Comparison of ENCODE assay signal across 22 cellular contexts in the genomic region with DNA sequence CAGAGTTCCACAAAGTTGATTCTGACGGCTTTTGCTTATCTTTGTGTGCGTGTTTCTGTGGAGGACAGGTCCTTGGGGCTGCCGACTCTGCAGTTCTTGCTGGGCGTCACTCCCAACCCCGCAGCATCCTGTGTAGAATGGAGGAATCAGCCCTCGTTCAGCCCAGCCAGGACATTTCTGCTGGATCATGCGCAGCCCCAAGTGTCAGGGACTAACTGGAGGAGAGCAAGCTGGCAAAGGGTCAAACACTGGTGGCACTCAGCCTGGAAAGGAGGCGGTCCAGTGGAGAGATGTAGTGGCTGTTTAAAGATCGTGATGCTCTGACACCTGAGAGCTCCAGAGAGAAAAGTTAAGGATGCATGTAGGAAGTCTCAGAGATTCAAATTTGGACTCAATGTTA.
DNase-seq lines count a peak whose midpoint lies in the region; ATAC-seq and TF ChIP-seq lines count a peak whose summit lies in the region.
"Had no signal": no experiment of that assay in that cellular context is flagged by ENCODE, and none has a peak within 500 bp of the region (broad histone marks: within the 10 kb centered on the region; RNA-seq: fewer than 3 reads in every experiment).

No MANE protein-coding gene starts in this region.

- no peaks in the 10 kb centered on the region for H3K36me3 ChIP-seq in upper lobe of right lung

- no peak overlapping the region for H3K4me3 ChIP-seq in upper lobe of right lung
- H3K4me3 ChIP-seq: A549, coronary artery, GM23248 had no signal

- ATAC-seq in Right ventricle myocardium inferior = peak; percentile 83
- ATAC-seq in left cardiac atrium = peak; percentile 87 to 95
- ATAC-seq in upper lobe of right lung = peak; percentile 55
- no peak for ATAC-seq in GM18517 (IDR thresholded peaks at IDR 0.05; ENCODE audit: unreplicated experiment)
- ATAC-seq: A549; activated CD4-positive, CD25-positive, alpha-beta regulatory T cell treated with anti-CD3 and anti-CD28 coated beads, Interleukin-2, amount 50 U/mL, for 24 hours; natural killer cell had no signal

- TF ChIP-seq CTCF in nephron progenitor cell (IDR thresholded peaks at IDR 0.05) = no peak
- no peak for TF ChIP-seq CTCF in upper lobe of right lung (IDR thresholded peaks at IDR 0.05)

- no peak for DNase-seq in Right ventricle myocardium inferior (ENCODE audit: missing footprints)
- no peak for DNase-seq in cardiac septum (ENCODE audit: low spot score)
- peak; percentile 61 for DNase-seq in left cardiac atrium
- no peak for DNase-seq in nephron progenitor cell
- DNase-seq in upper lobe of right lung = no peak
- DNase-seq in activated T-helper 2 cell treated with anti-CD3 and anti-CD28 coated beads, Interferon-gamma antibody, Interleukin-2, Interleukin-4, amounts not matched to agents 10 μg/mL and 5 μg/mL and 100 μg/mL, durations not matched to agents 14 hours and 24 hours and 36 hours (ENCODE audit: low spot score) = no peak
- DNase-seq in kidney tubule cell (ENCODE audit: low spot score) = no peak
- DNase-seq: activated CD4-positive, alpha-beta memory T cell treated with anti-CD3 and anti-CD28 coated beads, Interleukin-2, amount 10 ng/mL, durations not matched to agents 7 days and 5 days; activated naive CD4-positive, alpha-beta T cell; CD8-positive, alpha-beta memory T cell; GM23248; HFFc6; KG1; midbrain; natural killer cell; NCI-H1436 treated with DMSO at 0.1 percent for 48 hours; NCI-H510A had no signal

- H3K27me3 Mint-ChIP-seq in nephron progenitor cell (ENCODE audit: low read depth, poor library complexity) = no peaks in the 10 kb centered on the region
- no peaks in the 10 kb centered on the region for H3K27me3 Mint-ChIP-seq in activated T-helper 2 cell treated with anti-CD3 and anti-CD28 coated beads, Interferon-gamma antibody, Interleukin-2, Interleukin-4, amounts not matched to agents 10 μg/mL and 5 μg/mL and 100 μg/mL, durations not matched to agents 14 hours and 24 hours and 36 hours (ENCODE audit: low read depth)
- H3K27me3 Mint-ChIP-seq: activated CD4-positive, alpha-beta memory T cell treated with anti-CD3 and anti-CD28 coated beads, Interleukin-2, amount 10 ng/mL, durations not matched to agents 7 days and 5 days had no signal

- H3K27ac ChIP-seq in upper lobe of right lung = no peak overlapping the region
- H3K27ac ChIP-seq: A549, coronary artery, GM23248 had no signal

- no peaks in the 10 kb centered on the region for H3K9me3 ChIP-seq in upper lobe of right lung
- H3K9me3 ChIP-seq: A549 had no signal

- H3K27me3 ChIP-seq in upper lobe of right lung = no peaks in the 10 kb centered on the region

- H3K4me1 Mint-ChIP-seq in nephron progenitor cell = peaks cover 82% of the 10 kb centered on the region
- no peaks in the 10 kb centered on the region for H3K4me1 Mint-ChIP-seq in activated T-helper 2 cell treated with anti-CD3 and anti-CD28 coated beads, Interferon-gamma antibody, Interleukin-2, Interleukin-4, amounts not matched to agents 10 μg/mL and 5 μg/mL and 100 μg/mL, durations not matched to agents 14 hours and 24 hours and 36 hours (ENCODE audit: low read depth)
- H3K4me1 Mint-ChIP-seq: activated CD4-positive, alpha-beta memory T cell treated with anti-CD3 and anti-CD28 coated beads, Interleukin-2, amount 10 ng/mL, durations not matched to agents 7 days and 5 days; B cell; natural killer cell had no signal

- H3K4me3 Mint-ChIP-seq in nephron progenitor cell = no peak overlapping the region
- no peak overlapping the region for H3K4me3 Mint-ChIP-seq in activated T-helper 2 cell treated with anti-CD3 and anti-CD28 coated beads, Interferon-gamma antibody, Interleukin-2, Interleukin-4, amounts not matched to agents 10 μg/mL and 5 μg/mL and 100 μg/mL, durations not matched to agents 14 hours and 24 hours and 36 hours (ENCODE audit: low read depth)
- H3K4me3 Mint-ChIP-seq: activated CD4-positive, alpha-beta memory T cell treated with anti-CD3 and anti-CD28 coated beads, Interleukin-2, amount 10 ng/mL, durations not matched to agents 7 days and 5 days; B cell; CD8-positive, alpha-beta memory T cell; HFFc6; natural killer cell had no signal

- H3K4me1 ChIP-seq in upper lobe of right lung = no peaks in the 10 kb centered on the region
- H3K4me1 ChIP-seq: A549 had no signal

- peak overlapping the region; percentile 68 for H3K27ac Mint-ChIP-seq in nephron progenitor cell
- H3K27ac Mint-ChIP-seq in activated T-helper 2 cell treated with anti-CD3 and anti-CD28 coated beads, Interferon-gamma antibody, Interleukin-2, Interleukin-4, amounts not matched to agents 10 μg/mL and 5 μg/mL and 100 μg/mL, durations not matched to agents 14 hours and 24 hours and 36 hours = no peak overlapping the region
- H3K27ac Mint-ChIP-seq: activated CD4-positive, alpha-beta memory T cell treated with anti-CD3 and anti-CD28 coated beads, Interleukin-2, amount 10 ng/mL, durations not matched to agents 7 days and 5 days; B cell; HFFc6; natural killer cell had no signal

- no peaks in the 10 kb centered on the region for H3K36me3 Mint-ChIP-seq in nephron progenitor cell (ENCODE audit: low read depth)
- H3K36me3 Mint-ChIP-seq in activated T-helper 2 cell treated with anti-CD3 and anti-CD28 coated beads, Interferon-gamma antibody, Interleukin-2, Interleukin-4, amounts not matched to agents 10 μg/mL and 5 μg/mL and 100 μg/mL, durations not matched to agents 14 hours and 24 hours and 36 hours (ENCODE audit: low read depth) = no peaks in the 10 kb centered on the region
- H3K36me3 Mint-ChIP-seq: CD8-positive, alpha-beta memory T cell; natural killer cell had no signal

- intact Hi-C loops in Right ventricle myocardium inferior (cut with DNase I) = no loop called here
- intact Hi-C loops in cardiac septum (cut with DNase I) = no loop called here
- intact Hi-C loops in left cardiac atrium (cut with DNase I) = no loop called here
- intact Hi-C loops in upper lobe of right lung (cut with DNase I) = no loop called here
- intact Hi-C loops in activated T-helper 2 cell treated with anti-CD3 and anti-CD28 coated beads, Interferon-gamma antibody, Interleukin-2, Interleukin-4, amounts not matched to agents 10 μg/mL and 5 μg/mL and 100 μg/mL, durations not matched to agents 14 hours and 24 hours and 36 hours (cut with micrococcal nuclease) = no loop called here

- H3K9me3 Mint-ChIP-seq in nephron progenitor cell = no peaks in the 10 kb centered on the region
- H3K9me3 Mint-ChIP-seq in activated T-helper 2 cell treated with anti-CD3 and anti-CD28 coated beads, Interferon-gamma antibody, Interleukin-2, Interleukin-4, amounts not matched to agents 10 μg/mL and 5 μg/mL and 100 μg/mL, durations not matched to agents 14 hours and 24 hours and 36 hours = no peaks in the 10 kb centered on the region
- H3K9me3 Mint-ChIP-seq: activated CD4-positive, alpha-beta memory T cell treated with anti-CD3 and anti-CD28 coated beads, Interleukin-2, amount 10 ng/mL, durations not matched to agents 7 days and 5 days; CD8-positive, alpha-beta memory T cell; HFFc6; natural killer cell had no signal
